ENCODE assay signal across 19 cellular contexts in genomic region chr18:32262092-32262491, GRCh38.
"Had no signal": no experiment of that assay in that cellular context is flagged by ENCODE, and none has a peak within 500 bp of the region (broad histone marks: within the 10 kb centered on the region; RNA-seq: fewer than 3 reads in every experiment).

No MANE protein-coding gene starts in this region.

- ATAC-seq: SK-N-SH treated with all-trans-retinoic acid at 6 μM for 48 hours had no signal

- H3K27ac ChIP-seq: SJCRH30 had no signal

- H3K27me3 ChIP-seq: MG63, SJCRH30 had no signal

- H3K4me3 ChIP-seq: MG63, SJCRH30 had no signal

- H3K36me3 ChIP-seq: MG63, SJCRH30 had no signal

- DNase-seq: Karpas-422, KG1, MG63, NCI-H1092, NCI-H1105 treated with DMSO at 0.1 percent for 48 hours, NCI-H1417 treated with DMSO at 0.1 percent for 48 hours, NCI-H146, NCI-H1694 treated with DMSO at 0.1 percent for 48 hours, NCI-H1930, NCI-H2081, NCI-H2107, NCI-H226, NCI-H446 treated with DMSO at 0.1 percent for 48 hours, NCI-H510A treated with DMSO at 0.1 percent for 48 hours, NCI-H526, RPMI8226, SHP77 treated with DMSO at 0.1 percent for 48 hours, SJCRH30 had no signal

- H3K4me1 ChIP-seq: SJCRH30 had no signal
